In the genomic region with DNA sequence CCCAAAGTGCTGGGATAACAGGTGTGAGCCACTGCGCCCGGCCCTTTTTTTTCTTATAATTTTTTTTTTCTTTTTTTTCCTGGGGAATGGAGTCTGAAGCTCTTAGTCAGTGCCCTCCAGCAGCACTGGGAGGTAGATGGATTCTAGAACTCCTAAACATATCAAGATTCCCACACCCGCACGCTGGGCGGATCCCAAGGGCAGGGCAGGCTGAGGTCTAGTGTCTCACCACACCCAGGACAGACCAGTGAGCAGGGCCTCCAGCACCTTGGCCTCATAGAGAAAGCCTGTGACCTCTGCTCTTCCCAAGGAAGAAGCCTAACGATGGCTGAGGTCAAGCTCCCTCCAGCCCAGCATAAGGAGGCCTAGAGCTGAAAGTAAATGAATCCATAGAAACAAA, we compare ENCODE assay signal across 22 cellular contexts.
DNase-seq lines count a peak whose midpoint lies in the region; ATAC-seq and TF ChIP-seq lines count a peak whose summit lies in the region.
"Had no signal": no experiment of that assay in that cellular context is flagged by ENCODE, and none has a peak within 500 bp of the region (broad histone marks: within the 10 kb centered on the region; RNA-seq: fewer than 3 reads in every experiment).

No MANE protein-coding gene starts in this region.

- H3K9me3 ChIP-seq in right atrium auricular region (no peaks in the 10 kb centered on the region), tibial nerve (no peaks in the 10 kb centered on the region)
- H3K9me3 ChIP-seq: Caco-2, MG63 had no signal

- ATAC-seq in HG02763 (IDR thresholded peaks at IDR 0.05; ENCODE audit: unreplicated experiment), result no peak

- H3K36me3 ChIP-seq in right atrium auricular region, result no peaks in the 10 kb centered on the region
- H3K36me3 ChIP-seq in tibial nerve, result no peaks in the 10 kb centered on the region
- H3K36me3 ChIP-seq: BLaER1 treated with 17β-estradiol and CSF1 and Interleukin-3, amounts not matched to agents 10 nM and 100 nM; MG63 had no signal

- H3K4me1 ChIP-seq in right atrium auricular region (peaks cover 0 to 29% of the 10 kb centered on the region in 2 donors), tibial nerve (peaks cover 0 to 24% (median 14%) of the 10 kb centered on the region in 4 donors)
- H3K4me1 ChIP-seq: Caco-2 had no signal

- no peak overlapping the region for H3K27ac ChIP-seq in right atrium auricular region
- no peak overlapping the region for H3K27ac ChIP-seq in tibial nerve

- no peaks in the 10 kb centered on the region for H3K27me3 ChIP-seq in right atrium auricular region
- H3K27me3 ChIP-seq in tibial nerve, result no peaks in the 10 kb centered on the region
- H3K27me3 ChIP-seq: BLaER1 treated with 17β-estradiol and CSF1 and Interleukin-3, amounts not matched to agents 10 nM and 100 nM; MG63 had no signal

- TF ChIP-seq EP300 in tibial nerve (IDR thresholded peaks at IDR 0.05), result no peak

- TF ChIP-seq CTCF in right atrium auricular region (IDR thresholded peaks at IDR 0.05) (no peak), tibial nerve (IDR thresholded peaks at IDR 0.05) (no peak)

- peak; percentile 48 for DNase-seq in right atrium auricular region (ENCODE audit: low spot score)
- DNase-seq in cardiac septum (ENCODE audit: low spot score), result no peak
- peak; percentile 29 for DNase-seq in NCI-H226
- DNase-seq in mesenteric fat pad (ENCODE audit: low spot score), result peak; percentile 81
- DNase-seq in midbrain (lab: John Stamatoyannopoulos, UW), result no peak
- DNase-seq in tibial nerve (ENCODE audit: low spot score in 2 of 2), result no peak
- DNase-seq: Caco-2; CD4-positive, alpha-beta memory T cell; DMS 273 treated with DMSO at 0.1 percent for 48 hours; DMS79; EL; GDM1; KBM-7; MG63; NCI-H1105 treated with DMSO at 0.1 percent for 48 hours; NCI-H2029; NCI-H446 treated with DMSO at 0.1 percent for 48 hours; NCI-H526 treated with DMSO at 0.1 percent for 48 hours; RPMI8226; SHP77 had no signal

- no peak for TF ChIP-seq POLR2A in tibial nerve (IDR thresholded peaks at IDR 0.05)

- WGBS in tibial nerve, 2 donors, result 88 to 91% methylated on average over 6 of the region's 6 CpGs

- H3K4me3 ChIP-seq in right atrium auricular region, result no peak overlapping the region
- H3K4me3 ChIP-seq in tibial nerve, result no peak overlapping the region
- H3K4me3 ChIP-seq: BLaER1 treated with 17β-estradiol and CSF1 and Interleukin-3, amounts not matched to agents 10 nM and 100 nM; MG63 had no signal

- intact Hi-C loops in cardiac septum (cut with DNase I), result no loop called here

Comparison
In these comparisons a context has a peak if more than half of its experiments do, and no peak if none do; other contexts are left out.
1. DNase-seq: peak in right atrium auricular region (single experiment), NCI-H226 (single experiment) and mesenteric fat pad (single experiment); none in cardiac septum (single experiment), midbrain (single experiment) and tibial nerve (0 of 2).